ENCODE assay signal across 8 cellular contexts in genomic region chr7:103148131-103148993, GRCh38. TPM values are rescaled to one million over a fixed set of nuclear protein-coding genes. Genes with fewer than 3 reads are reported as not detected.
DNase-seq lines count a peak whose midpoint lies in the region; ATAC-seq and TF ChIP-seq lines count a peak whose summit lies in the region.

No MANE protein-coding gene starts in this region.

- H3K4me1 Mint-ChIP-seq in endothelial cell (ENCODE audit: unreplicated experiment) (peaks cover 17% of the 10 kb centered on the region), osteocyte (ENCODE audit: unreplicated experiment) (peaks cover 32% of the 10 kb centered on the region)

- H3K4me3 ChIP-seq in PC-9: peak overlapping the region; percentile 77

- CTCF ChIA-PET in PC-9 (lab: Charles Lee): interaction anchor here (0.6 kb wide), 2 partner anchors 23 to 86 kb away, joined by 3 to 11 read pairs; no protein-coding TSS in a partner anchor

- BruUV-seq in PC-9 (replicated peaks; lab: Mats Ljungman, UMichigan): TSS peak; percentile 31

- peak overlapping the region; percentile 96 for H2AFZ ChIP-seq in PC-9

- no peak for TF ChIP-seq POLR2A in GM18505 (IDR thresholded peaks at IDR 0.05; ENCODE audit: borderline replicate concordance, extremely low read depth, insufficient read depth, insufficient read length)

- no peaks in the 10 kb centered on the region for H3K9me2 ChIP-seq in PC-9 (ENCODE audit: insufficient read depth)

- no peaks in the 10 kb centered on the region for H4K20me1 ChIP-seq in PC-9 (ENCODE audit: insufficient read depth)

- H3K4me1 ChIP-seq in PC-9 (replicated peaks; ENCODE audit: insufficient read depth): peaks cover 35% of the 10 kb centered on the region

- H3K79me2 ChIP-seq in PC-9 (ENCODE audit: low read depth): peaks cover 15% of the 10 kb centered on the region

- no peaks in the 10 kb centered on the region for H3K36me3 ChIP-seq in PC-9 (ENCODE audit: low read depth)

- peak overlapping the region; percentile 88 for H3K27ac Mint-ChIP-seq in endothelial cell (ENCODE audit: unreplicated experiment)
- peak overlapping the region; percentile 95 for H3K27ac Mint-ChIP-seq in osteocyte (ENCODE audit: unreplicated experiment)

- no peaks in the 10 kb centered on the region for H3K9me3 ChIP-seq in PC-9 (ENCODE audit: insufficient read depth, low read depth)

- peak; percentile 38 for DNase-seq in DMS53 (lab: John Stamatoyannopoulos, UW)
- DNase-seq in DMS53 treated with DMSO at 0.1 percent for 48 hours (lab: John Stamatoyannopoulos, UW; ENCODE audit: unreplicated experiment): no peak
- DNase-seq in PC-9: no peak
- no peak for DNase-seq in endothelial cell (ENCODE audit: low spot score)
- DNase-seq in osteocyte (ENCODE audit: extremely low spot score, unreplicated experiment): no peak
- no peak for DNase-seq in AML-193 (lab: John Stamatoyannopoulos, UW)

- no peaks in the 10 kb centered on the region for H3K27me3 ChIP-seq in PC-9 (ENCODE audit: insufficient read depth, low read depth)

- POLR2A ChIA-PET in PC-9 (lab: Charles Lee; ENCODE audit: unreplicated experiment): interaction anchor here (0.6 to 1.2 kb wide), 3 partner anchors 73 to 575 kb away, joined by 3 to 5 read pairs (median 4); partner anchors contain the start of genes ARMC10 and FBXL13

- peak overlapping the region; percentile 98 for H3K4me3 Mint-ChIP-seq in endothelial cell (ENCODE audit: unreplicated experiment)
- peak overlapping the region; percentile 92 for H3K4me3 Mint-ChIP-seq in osteocyte (ENCODE audit: unreplicated experiment)

- H3F3A ChIP-seq in PC-9 (ENCODE audit: insufficient read depth, low read depth): peaks cover 13% of the 10 kb centered on the region; the same call in 1 of the 2 replicates

- TF ChIP-seq CTCF in PC-9 (conservative IDR thresholded peaks at IDR 0.05) (no peak), endothelial cell (IDR thresholded peaks at IDR 0.05; ENCODE audit: unreplicated experiment) (no peak), osteocyte (IDR thresholded peaks at IDR 0.05) (no peak)

- H3K27me3 Mint-ChIP-seq in endothelial cell (ENCODE audit: unreplicated experiment): peaks cover 8% of the 10 kb centered on the region
- H3K27me3 Mint-ChIP-seq in osteocyte (ENCODE audit: unreplicated experiment): no peaks in the 10 kb centered on the region

- H3K4me2 ChIP-seq in PC-9: peak overlapping the region; percentile 85

- intact Hi-C loops in PC-9 (cut with micrococcal nuclease; ENCODE audit: unreplicated experiment): loop anchor here (2.0 kb wide), 2 partner anchors 74 to 148 kb away; partner anchors contain the start of genes ARMC10, FBXL13 and PMPCB

- H3K36me3 Mint-ChIP-seq in endothelial cell (ENCODE audit: low read depth, unreplicated experiment) (peaks cover 7% of the 10 kb centered on the region), osteocyte (ENCODE audit: unreplicated experiment) (no peaks in the 10 kb centered on the region)

- peak overlapping the region; percentile 82 for H3K27ac ChIP-seq in PC-9

- H3K9me3 Mint-ChIP-seq in endothelial cell (ENCODE audit: unreplicated experiment): no peaks in the 10 kb centered on the region
- H3K9me3 Mint-ChIP-seq in osteocyte (ENCODE audit: unreplicated experiment): no peaks in the 10 kb centered on the region

- ATAC-seq in GM18505 (IDR thresholded peaks at IDR 0.05; ENCODE audit: unreplicated experiment) (no peak), GM18520 (IDR thresholded peaks at IDR 0.05; ENCODE audit: unreplicated experiment) (no peak)

RNA-seq across cellular contexts. Expression of gene NAPEPLD, which starts 0.5 kb away (rescaled TPM):
- total RNA-seq in PC-9 (2021) (22.6 TPM in 2 replicates), endothelial cell (ENCODE audit: unreplicated experiment) (6.1 TPM), osteocyte (11.6 and 12.9 TPM in 2 replicates)
